In genomic region chr15:28508217-28508889, GRCh38 we compare ENCODE assay signal across 15 cellular contexts. TPM values are rescaled to one million over a fixed set of nuclear protein-coding genes. Genes with fewer than 3 reads are reported as not detected.
A peak's percentile ranks its signal among the peaks of the same experiment; 100 is the strongest.
DNase-seq lines count a peak whose midpoint lies in the region; ATAC-seq, FAIRE-seq and TF ChIP-seq lines count a peak whose summit lies in the region.
"Not testable (repeated sequence)": the region's sequence is repeated elsewhere in the genome, so short reads cannot be mapped to it uniquely, and the experiment has no call there.
"Had no signal": no experiment of that assay in that cellular context is flagged by ENCODE, and none has a peak within 500 bp of the region (broad histone marks: within the 10 kb centered on the region; RNA-seq: fewer than 3 reads in every experiment).

No MANE protein-coding gene starts in this region.

- TF ChIP-seq RAD21 in A549 (conservative IDR thresholded peaks at IDR 0.05 in 1 of 2, IDR thresholded peaks at IDR 0.05 in 1 of 2); K562 (CRISPR knock-in tag; conservative IDR thresholded peaks at IDR 0.05 in 1 of 2, IDR thresholded peaks at IDR 0.05 in 1 of 2): not testable (repeated sequence)

- H3K23ac ChIP-seq in neuronal stem cell (ENCODE audit: low read depth, low read length, poor library complexity), result not testable (repeated sequence)

- not testable (repeated sequence) for H3K9ac ChIP-seq in K562 (ENCODE audit: insufficient read depth in 1 of 2, low read depth in 2 of 2, low read length in 2 of 2); neuronal stem cell (ENCODE audit: low read depth, low read length, poor library complexity)

- H3K14ac ChIP-seq in neuronal stem cell (ENCODE audit: low read length), result not testable (repeated sequence)

- not testable (repeated sequence) for H3K27ac ChIP-seq in A549; RWPE2 (ENCODE audit: poor library complexity, severe bottlenecking); K562 (ENCODE audit: extremely low read depth, low read depth, low read length); neuronal stem cell (replicated peaks; ENCODE audit: low read length); aorta (ENCODE audit: low read depth in 1 of 2, low read length in 2 of 2)

- not testable (repeated sequence) for H3K36me3 ChIP-seq in RWPE2 (ENCODE audit: low read depth); K562 (ENCODE audit: control insufficient read depth, insufficient read depth, low read length); neuronal stem cell (replicated peaks in 1 of 2; ENCODE audit: control insufficient read depth in 2 of 2, insufficient read depth in 2 of 2, low read length in 2 of 2); aorta (ENCODE audit: control insufficient read depth in 1 of 2, insufficient read depth in 2 of 2, low read length in 1 of 2)

- not testable (repeated sequence) for H2BK12ac ChIP-seq in neuronal stem cell (ENCODE audit: low read length)

- H4K8ac ChIP-seq in neuronal stem cell (ENCODE audit: low read depth, low read length), result not testable (repeated sequence)

- TF ChIP-seq CTCF in A549 (IDR thresholded peaks at IDR 0.05); RWPE2 (IDR thresholded peaks at IDR 0.05; ENCODE audit: poor library complexity, severe bottlenecking); K562 (IDR thresholded peaks at IDR 0.05 in 2 of 3, conservative IDR thresholded peaks at IDR 0.05 in 1 of 3; ENCODE audit: insufficient read depth in 2 of 3, low read depth in 1 of 3, low read length in 3 of 3): not testable (repeated sequence)

- not testable (repeated sequence) for H4K20me1 ChIP-seq in K562 (replicated peaks; ENCODE audit: control insufficient read depth, insufficient read depth, low read length)

- H2BK120ac ChIP-seq in neuronal stem cell (ENCODE audit: low read depth, low read length), result not testable (repeated sequence)

- FAIRE-seq in A549 (lab: Jason Lieb, UNC); K562 (lab: Jason Lieb, UNC): not testable (repeated sequence)

- H3K79me2 ChIP-seq in K562 (ENCODE audit: control insufficient read depth, insufficient read depth, low read length), result not testable (repeated sequence)

- not testable (repeated sequence) for H3K9me1 ChIP-seq in K562 (ENCODE audit: control insufficient read depth, insufficient read depth, low read length)

- H3K79me1 ChIP-seq in neuronal stem cell (ENCODE audit: low read depth, low read length), result not testable (repeated sequence)

- not testable (repeated sequence) for H2BK15ac ChIP-seq in neuronal stem cell (ENCODE audit: low read length)

- H3K18ac ChIP-seq in neuronal stem cell (ENCODE audit: low read length), result not testable (repeated sequence)

- peak; percentile 78 to 79 for ATAC-seq in A549
- ATAC-seq in RWPE2 (ENCODE audit: low read depth), result peak; percentile 52
- ATAC-seq in K562, result peak; percentile 59
- ATAC-seq in esophagus mucosa, result peak; percentile 35
- peak; percentile 74 for ATAC-seq in Right ventricle myocardium superior (ENCODE audit: poor library complexity)
- ATAC-seq in left ventricle myocardium superior, result peak; percentile 70
- peak; percentile 60 for ATAC-seq in aorta (ENCODE audit: low FRiP score)

- H4K91ac ChIP-seq in neuronal stem cell (ENCODE audit: low read depth, low read length, poor library complexity), result not testable (repeated sequence)

- H3K4ac ChIP-seq in neuronal stem cell (ENCODE audit: low read length), result not testable (repeated sequence)

- H3K27me3 ChIP-seq in RWPE2 (ENCODE audit: insufficient read depth, poor library complexity, severe bottlenecking); K562 (ENCODE audit: control insufficient read depth in 2 of 2, insufficient read depth in 2 of 2, low read length in 2 of 2); neuronal stem cell (ENCODE audit: control insufficient read depth in 3 of 3, insufficient read depth in 3 of 3, low read depth in 1 of 3, low read length in 3 of 3); aorta (ENCODE audit: control insufficient read depth in 1 of 2, insufficient read depth in 2 of 2, low read length in 1 of 2): not testable (repeated sequence)

- BruUV-seq in K562 (replicated peaks; lab: Mats Ljungman, UMichigan), result not testable (repeated sequence)

- CTCF ChIA-PET in A549 (lab: Yijun Ruan, JAX); K562 (lab: Yijun Ruan, JAX; ENCODE audit: low intra/inter-chr PET ratio): not testable (repeated sequence)

- DNase-seq in A549 (ENCODE audit: low read depth in 1 of 2, low spot score in 1 of 2); RWPE2 (ENCODE audit: low spot score); K562 (ENCODE audit: extremely low read depth in 1 of 4, low spot score in 3 of 4); Right ventricle myocardium superior; neuronal stem cell (ENCODE audit: low spot score); aorta: not testable (repeated sequence)
- DNase-seq in left ventricle myocardium superior, result peak; percentile 4

- not testable (repeated sequence) for H3K4me2 ChIP-seq in A549; K562 (ENCODE audit: insufficient read depth, low read length)
- peak overlapping the region; percentile 18 for H3K4me2 ChIP-seq in neuronal stem cell (ENCODE audit: insufficient read depth, low read length, poor library complexity, severe bottlenecking)

- not testable (repeated sequence) for TF ChIP-seq EP300 in A549 (IDR thresholded peaks at IDR 0.05); K562 (IDR thresholded peaks at IDR 0.05; ENCODE audit: low read length)

- not testable (repeated sequence) for H3K4me1 ChIP-seq in A549; RWPE2 (ENCODE audit: insufficient read depth, poor library complexity, severe bottlenecking); K562 (replicated peaks in 1 of 2; ENCODE audit: control insufficient read depth in 2 of 2, insufficient read depth in 2 of 2, low read length in 2 of 2); neuronal stem cell (ENCODE audit: control insufficient read depth in 2 of 2, insufficient read depth in 1 of 2, low read depth in 1 of 2, low read length in 2 of 2); aorta (ENCODE audit: control insufficient read depth in 1 of 2, insufficient read depth in 2 of 2, low read length in 2 of 2)

- 18% methylated on average over 3 of the region's 63 CpGs for WGBS in A549 (ENCODE audit: missing lambda C conversion rate)
- WGBS in K562 (ENCODE audit: insufficient coverage, low coverage, missing lambda C conversion rate), result no CpG with 5 or more reads among the region's 63 CpGs
- WGBS in neuronal stem cell (ENCODE audit: extremely low coverage in 2 of 2, insufficient read length in 2 of 2, insufficient replicate concordance in 1 of 2), 2 donors, result no CpG with 5 or more reads among the region's 63 CpGs
- WGBS in aorta, 2 donors, result 0 to 2% methylated on average over 10 to 19 of the region's 63 CpGs

- not testable (repeated sequence) for H2AFZ ChIP-seq in K562 (ENCODE audit: low read depth, low read length); neuronal stem cell (ENCODE audit: low read length)

- POLR2A ChIA-PET in A549 (lab: Yijun Ruan, JAX); K562 (lab: Yijun Ruan, JAX): not testable (repeated sequence)

- not testable (repeated sequence) for H3K9me3 ChIP-seq in A549; RWPE2 (ENCODE audit: severe bottlenecking); K562 (replicated peaks; ENCODE audit: control insufficient read depth, insufficient read depth, low read depth, low read length); neuronal stem cell (replicated peaks in 1 of 2; ENCODE audit: control insufficient read depth in 2 of 2, insufficient read depth in 1 of 2, low read depth in 1 of 2, low read length in 2 of 2); aorta (ENCODE audit: control insufficient read depth, low read length)

- H2AK5ac ChIP-seq in neuronal stem cell (ENCODE audit: low read depth, low read length), result not testable (repeated sequence)

- H2BK5ac ChIP-seq in neuronal stem cell (ENCODE audit: low read length), result not testable (repeated sequence)

- H3K4me3 ChIP-seq in A549; RWPE2 (ENCODE audit: severe bottlenecking); K562; neuronal stem cell (ENCODE audit: low read length in 2 of 2); aorta (ENCODE audit: low read length in 2 of 2): not testable (repeated sequence)

- TF ChIP-seq POLR2A in A549 (IDR thresholded peaks at IDR 0.05; ENCODE audit: low read length); K562 (conservative IDR thresholded peaks at IDR 0.05): not testable (repeated sequence)

- intact Hi-C loops in K562 (cut with micrococcal nuclease); Right ventricle myocardium superior (cut with DNase I); left ventricle myocardium superior (cut with micrococcal nuclease); aorta (cut with DNase I): not testable (repeated sequence)

- in situ Hi-C loops in K562 (cut with MboI), result not testable (repeated sequence)

RNA-seq across cellular contexts. Expression of gene GOLGA8G, which starts 24.4 kb away (rescaled TPM):
- polyA plus RNA-seq in A549 (2011; rRNA removed) (0.04 TPM in 1 of 2 replicates, not detected in the other), A549 (2017; fragmentation: RNase III; extraction: RNeasy Plus Mini Kit Qiagen cat#74134 plus additional on column Dnase treatment) (0.03 to 0.05 TPM (median 0.04 TPM) in 3 replicates), K562 (2011; rRNA removed) (not detected in 2 replicates), K562 (2014; fragmentation: Illumina TruSeq; extraction: Trizol) (0.03 TPM in 1 of 2 replicates, not detected in the other), K562 (2014; fragmentation: Nextera tagmentation; extraction: Ambion mirVana) (under 1 TPM in 1 of 2 experiments, not detected in 1; 0.03 TPM), K562 (2014; rRNA removed) (0.04 TPM in 1 of 2 replicates, not detected in the other), aorta (under 1 TPM in 1 of 2 donors, not detected in 1; 0.13 TPM)
- polyA plus RNA-seq in A549 (2012; cell fraction: cytosol; rRNA removed), result not detected in 2 replicates
- polyA plus RNA-seq in A549 (2012; cell fraction: nucleus; rRNA removed), result 0.21 TPM in 1 of 2 replicates, not detected in the other
- not detected in 2 replicates for polyA minus RNA-seq in A549 (2011; rRNA and poly(A)+ RNA removed)
- total RNA-seq in K562 (2011; cell fraction: chromatin; rRNA removed; ENCODE audit: low replicate concordance), result not detected in 2 replicates
- not detected in 2 replicates for total RNA-seq in K562 (2011; cell fraction: nucleolus; rRNA removed)
- total RNA-seq in K562 (2011; cell fraction: nucleoplasm; rRNA removed), result not detected in 2 replicates
- total RNA-seq in K562 (2014; rRNA removed) (not detected in 2 replicates), K562 (2014; rRNA removed; fragmentation: Illumina TruSeq; extraction: Trizol) (0.10 TPM in 1 of 2 replicates, not detected in the other), K562 (2015; rRNA removed; fragmentation: Illumina TruSeq; extraction: Trizol) (0.07 TPM in 1 of 2 replicates, not detected in the other), K562 (2021) (not detected in 2 replicates), esophagus mucosa (not detected), Right ventricle myocardium superior (not detected), left ventricle myocardium superior (not detected), aorta (not detected)
- not detected in 2 replicates for polyA plus RNA-seq in K562 (2011; cell fraction: cytosol; rRNA removed)
- polyA plus RNA-seq in K562 (2011; cell fraction: nucleus; rRNA removed), result 0.23 TPM in 1 of 2 replicates, not detected in the other
- polyA plus RNA-seq in K562 (2012), result 0.22 TPM in 1 of 2 replicates, not detected in the other
- polyA minus RNA-seq in K562 (2011; rRNA and poly(A)+ RNA removed), result not detected in 2 replicates
- not detected in 2 replicates for polyA minus RNA-seq in K562 (2011; cell fraction: cytosol; rRNA and poly(A)+ RNA removed)
- polyA minus RNA-seq in K562 (2011; cell fraction: nucleus; rRNA and poly(A)+ RNA removed), result not detected in 2 replicates
- 0.28 TPM for polyA plus RNA-seq in neuronal stem cell (2013, experiment 1 of 2)
- 0.26 TPM for polyA plus RNA-seq in neuronal stem cell (2013, experiment 2 of 2)
- total RNA-seq: CD4-positive, alpha-beta T cell; CD8-positive, alpha-beta memory T cell; GM12878; GM23248; H4; H9 had no signal
- polyA plus RNA-seq: CD14-positive monocyte; CD8-positive, alpha-beta memory T cell; GM12878; GM23248 had no signal

RNA-seq across cellular contexts. Expression of gene GOLGA6L25, which starts 45.0 kb away (rescaled TPM):
- polyA plus RNA-seq in A549 (2011; rRNA removed) (not detected in 2 replicates), A549 (2017; fragmentation: RNase III; extraction: RNeasy Plus Mini Kit Qiagen cat#74134 plus additional on column Dnase treatment) (not detected in 3 replicates), K562 (2011; rRNA removed) (not detected in 2 replicates), K562 (2014; fragmentation: Illumina TruSeq; extraction: Trizol) (not detected in 2 replicates), K562 (2014; fragmentation: Nextera tagmentation; extraction: Ambion mirVana) (not detected), K562 (2014; rRNA removed) (not detected in 2 replicates), aorta (not detected)
- polyA plus RNA-seq in A549 (2012; cell fraction: cytosol; rRNA removed), result not detected in 2 replicates
- not detected in 2 replicates for polyA plus RNA-seq in A549 (2012; cell fraction: nucleus; rRNA removed)
- not detected in 2 replicates for polyA minus RNA-seq in A549 (2011; rRNA and poly(A)+ RNA removed)
- total RNA-seq in K562 (2011; cell fraction: chromatin; rRNA removed; ENCODE audit: low replicate concordance), result not detected in 2 replicates
- total RNA-seq in K562 (2011; cell fraction: nucleolus; rRNA removed), result not detected in 2 replicates
- not detected in 2 replicates for total RNA-seq in K562 (2011; cell fraction: nucleoplasm; rRNA removed)
- total RNA-seq in K562 (2014; rRNA removed) (not detected in 2 replicates), K562 (2014; rRNA removed; fragmentation: Illumina TruSeq; extraction: Trizol) (not detected in 2 replicates), K562 (2015; rRNA removed; fragmentation: Illumina TruSeq; extraction: Trizol) (not detected in 2 replicates), K562 (2021) (not detected in 2 replicates), esophagus mucosa (not detected), Right ventricle myocardium superior (not detected), left ventricle myocardium superior (not detected), aorta (not detected)
- polyA plus RNA-seq in K562 (2011; cell fraction: cytosol; rRNA removed), result not detected in 2 replicates
- polyA plus RNA-seq in K562 (2011; cell fraction: nucleus; rRNA removed), result not detected in 2 replicates
- polyA plus RNA-seq in K562 (2012), result 0.08 and 0.10 TPM in 2 replicates
- not detected in 2 replicates for polyA minus RNA-seq in K562 (2011; rRNA and poly(A)+ RNA removed)
- not detected in 2 replicates for polyA minus RNA-seq in K562 (2011; cell fraction: cytosol; rRNA and poly(A)+ RNA removed)
- polyA minus RNA-seq in K562 (2011; cell fraction: nucleus; rRNA and poly(A)+ RNA removed), result not detected in 2 replicates
- polyA plus RNA-seq in neuronal stem cell (2013, experiment 1 of 2), result not detected
- polyA plus RNA-seq in neuronal stem cell (2013, experiment 2 of 2), result not detected
- total RNA-seq: CD4-positive, alpha-beta T cell; CD8-positive, alpha-beta memory T cell; GM12878; GM23248; H4; H9 had no signal
- polyA plus RNA-seq: CD14-positive monocyte; CD8-positive, alpha-beta memory T cell; GM12878; GM23248 had no signal
